12 cellular contexts compared by ENCODE assay signal in genomic region chr20:49769125-49769581, GRCh38. TPM values are rescaled to one million over a fixed set of nuclear protein-coding genes. Genes with fewer than 3 reads are reported as not detected.
DNase-seq lines count a peak whose midpoint lies in the region; ATAC-seq and TF ChIP-seq lines count a peak whose summit lies in the region.
"Had no signal": no experiment of that assay in that cellular context is flagged by ENCODE, and none has a peak within 500 bp of the region (broad histone marks: within the 10 kb centered on the region; RNA-seq: fewer than 3 reads in every experiment).

No MANE protein-coding gene starts in this region.

- H3K4ac ChIP-seq in mesenchymal stem cell (ENCODE audit: low read depth in 1 of 2, low read length in 2 of 2), result no peak overlapping the region

- H3K4me2 ChIP-seq in mesenchymal stem cell (ENCODE audit: low read length, poor library complexity, severe bottlenecking), result no peak overlapping the region

- H3K9ac ChIP-seq in mesenchymal stem cell (ENCODE audit: low read length), result no peak overlapping the region

- TF ChIP-seq POLR2A in heart left ventricle (IDR thresholded peaks at IDR 0.05), result no peak
- no peak for TF ChIP-seq POLR2A in body of pancreas (IDR thresholded peaks at IDR 0.05)

- H2BK5ac ChIP-seq in mesenchymal stem cell (ENCODE audit: low read depth, low read length, poor library complexity, severe bottlenecking), result no peak overlapping the region

- H3K9me3 Mint-ChIP-seq in type B pancreatic cell, result peaks cover 9% of the 10 kb centered on the region
- H3K9me3 Mint-ChIP-seq: activated naive CD4-positive, alpha-beta T cell treated with anti-CD3 and anti-CD28 coated beads for 36 hours had no signal

- peaks cover 0 to 67% (median 18%) of the 10 kb centered on the region in 12 donors for H3K4me1 ChIP-seq in heart left ventricle
- H3K4me1 ChIP-seq in body of pancreas, result peaks cover 30% of the 10 kb centered on the region
- H3K4me1 ChIP-seq in mesenchymal stem cell (ENCODE audit: control insufficient read depth, insufficient read depth, low read depth, low read length), result peaks cover 7% of the 10 kb centered on the region

- no peak overlapping the region for H3K23ac ChIP-seq in mesenchymal stem cell (ENCODE audit: low read length in 2 of 2)

- peak overlapping the region; percentile 89 for H3K27ac Mint-ChIP-seq in type B pancreatic cell
- H3K27ac Mint-ChIP-seq: activated naive CD4-positive, alpha-beta T cell treated with anti-CD3 and anti-CD28 coated beads for 36 hours had no signal

- no peak overlapping the region for H4K8ac ChIP-seq in mesenchymal stem cell (ENCODE audit: low read length)

- no peak overlapping the region for H2BK120ac ChIP-seq in mesenchymal stem cell (ENCODE audit: low read depth, low read length)

- H3K4me3 ChIP-seq in heart left ventricle, result no peak overlapping the region
- H3K4me3 ChIP-seq in body of pancreas, result no peak overlapping the region
- H3K4me3 ChIP-seq in mesenchymal stem cell (ENCODE audit: insufficient read depth in 1 of 2, low read depth in 1 of 2, low read length in 2 of 2), result no peak overlapping the region
- H3K4me3 ChIP-seq: HAP-1 had no signal

- no peaks in the 10 kb centered on the region for H3K79me1 ChIP-seq in mesenchymal stem cell (replicated peaks; ENCODE audit: low read length, poor library complexity, severe bottlenecking)

- no peak overlapping the region for H2AFZ ChIP-seq in mesenchymal stem cell (ENCODE audit: low read depth, low read length)

- TF ChIP-seq CTCF in heart left ventricle (IDR thresholded peaks at IDR 0.05) (no peak), body of pancreas (IDR thresholded peaks at IDR 0.05) (no peak), type B pancreatic cell (conservative IDR thresholded peaks at IDR 0.05) (no peak)

- H3K9me3 ChIP-seq in heart left ventricle, result no peaks in the 10 kb centered on the region
- no peaks in the 10 kb centered on the region for H3K9me3 ChIP-seq in body of pancreas
- no peaks in the 10 kb centered on the region for H3K9me3 ChIP-seq in mesenchymal stem cell (ENCODE audit: control insufficient read depth, low read length)
- H3K9me3 ChIP-seq: HAP-1 had no signal

- H2AK5ac ChIP-seq in mesenchymal stem cell (ENCODE audit: low read length, severe bottlenecking), result no peak overlapping the region

- no peak for ATAC-seq in heart left ventricle
- ATAC-seq in Right ventricle myocardium superior (ENCODE audit: poor library complexity), result no peak
- ATAC-seq in body of pancreas, result no peak

- no peak overlapping the region for H3K4me3 Mint-ChIP-seq in type B pancreatic cell
- H3K4me3 Mint-ChIP-seq: activated naive CD4-positive, alpha-beta T cell treated with anti-CD3 and anti-CD28 coated beads for 36 hours had no signal

- H3K36me3 Mint-ChIP-seq in type B pancreatic cell, result no peaks in the 10 kb centered on the region

- no peak overlapping the region for H4K91ac ChIP-seq in mesenchymal stem cell (ENCODE audit: low read length)

- peaks cover 24% of the 10 kb centered on the region for H3K4me1 Mint-ChIP-seq in type B pancreatic cell (ENCODE audit: unreplicated experiment)

- no peak overlapping the region for H3K14ac ChIP-seq in mesenchymal stem cell (ENCODE audit: low read length in 2 of 2)

- no peaks in the 10 kb centered on the region for H3K27me3 Mint-ChIP-seq in type B pancreatic cell

- H2BK12ac ChIP-seq in mesenchymal stem cell (ENCODE audit: low read length in 2 of 2), result no peak overlapping the region

- no peak overlapping the region for H2BK15ac ChIP-seq in mesenchymal stem cell (ENCODE audit: low read depth, poor library complexity, severe bottlenecking)

- WGBS in heart left ventricle, 4 donors, result 92 to 96% (median 94%) methylated on average over 5 of the region's 5 CpGs
- 88 to 93% methylated on average over 5 of the region's 5 CpGs for WGBS in body of pancreas, 2 donors
- WGBS in mesenchymal stem cell, result 95% methylated on average over 5 of the region's 5 CpGs

- H3K27me3 ChIP-seq in heart left ventricle (no peaks in the 10 kb centered on the region), body of pancreas (no peaks in the 10 kb centered on the region), mesenchymal stem cell (ENCODE audit: control insufficient read depth in 1 of 2, insufficient read depth in 1 of 2, low read length in 2 of 2) (no peaks in the 10 kb centered on the region)

- no peak overlapping the region for H3K18ac ChIP-seq in mesenchymal stem cell (ENCODE audit: low read depth in 1 of 2, low read length in 2 of 2)

- H3K36me3 ChIP-seq in heart left ventricle (no peaks in the 10 kb centered on the region), body of pancreas (replicated peaks in 1 of 2; ENCODE audit: insufficient read depth in 1 of 2, low read depth in 2 of 2) (no peaks in the 10 kb centered on the region), mesenchymal stem cell (ENCODE audit: control insufficient read depth in 1 of 2, insufficient read depth in 2 of 2, low read depth in 1 of 2, low read length in 2 of 2) (no peaks in the 10 kb centered on the region)
- H3K36me3 ChIP-seq: HAP-1 had no signal

- DNase-seq in heart left ventricle (no peak), Right ventricle myocardium superior (no peak), body of pancreas (no peak), mesenchymal stem cell (no peak), type B pancreatic cell (ENCODE audit: extremely low spot score, unreplicated experiment) (no peak), NCI-H1436 treated with DMSO at 0.1 percent for 48 hours (lab: John Stamatoyannopoulos, UW) (no peak), KG1 (lab: John Stamatoyannopoulos, UW) (no peak)
- no peak for DNase-seq in effector CD4-positive, alpha-beta T cell
- DNase-seq: NCI-H1436, small intestine had no signal

- intact Hi-C loops in heart left ventricle (cut with DNase I), result loop anchor here in 1 of 10 donors (2.0 kb wide), 1 partner anchor 44 kb away; the partner anchor contains the start of gene SLC9A8
- intact Hi-C loops in Right ventricle myocardium superior (cut with DNase I), result no loop called here
- intact Hi-C loops in body of pancreas (cut with DNase I), result no loop called here

- H3K27ac ChIP-seq in heart left ventricle (peak overlapping the region; percentile 4 to 76 (median 61)), body of pancreas (peak overlapping the region; percentile 25 to 75 (median 68)), mesenchymal stem cell (ENCODE audit: low read length, poor library complexity, severe bottlenecking) (peak overlapping the region; percentile 4)

RNA-seq across cellular contexts. Expression of gene SLC9A8, which starts 43.5 kb away (rescaled TPM):
- total RNA-seq in heart left ventricle (10 to 100 TPM in 1 of 9 donors, 1 to 10 TPM in 8; 4.6 to 12.5 (median 6.3) TPM), Right ventricle myocardium superior (5.1 TPM), body of pancreas (10 to 100 TPM in 1 of 2 donors, 1 to 10 TPM in 1; 5.9 to 11.2 TPM), type B pancreatic cell (ENCODE audit: low replicate concordance) (8.6 and 9.4 TPM in 2 replicates)
- 1 to 10 TPM; 5.3 to 5.5 TPM for polyA plus RNA-seq in heart left ventricle
- 3.9 TPM for polyA plus RNA-seq in mesenchymal stem cell (2013, experiment 1 of 2)
- 3.6 TPM for polyA plus RNA-seq in mesenchymal stem cell (2013, experiment 2 of 2)

RNA-seq across cellular contexts. Expression of gene B4GALT5, which starts 55.5 kb away (rescaled TPM):
- 10 to 100 TPM; 17.0 to 60.4 (median 33.5) TPM for total RNA-seq in heart left ventricle
- polyA plus RNA-seq in heart left ventricle, result 10 to 100 TPM in 1 of 2 donors, 1 to 10 TPM in 1; 7.0 to 29.3 TPM
- 39.6 TPM for total RNA-seq in Right ventricle myocardium superior
- total RNA-seq in body of pancreas, result 10 to 100 TPM in 1 of 2 donors, 1 to 10 TPM in 1; 9.3 to 12.2 TPM
- 31.5 TPM for polyA plus RNA-seq in mesenchymal stem cell (2013, experiment 1 of 2)
- polyA plus RNA-seq in mesenchymal stem cell (2013, experiment 2 of 2), result 32.4 TPM
- total RNA-seq in type B pancreatic cell (ENCODE audit: low replicate concordance), result 47.9 and 49.7 TPM in 2 replicates

Comparison
In these comparisons a context has a peak if more than half of its experiments do, and no peak if none do; other contexts are left out.
1. H3K27ac ChIP-seq: peak in every context shown above with its lines; median percentile 68 in body of pancreas; 61 in heart left ventricle; 4 in mesenchymal stem cell.